23 cellular contexts compared by ENCODE assay signal in genomic region chr12:128052341-128052740, GRCh38.
"Had no signal": no experiment of that assay in that cellular context is flagged by ENCODE, and none has a peak within 500 bp of the region (broad histone marks: within the 10 kb centered on the region; RNA-seq: fewer than 3 reads in every experiment).

No MANE protein-coding gene starts in this region.

- H3K4me3 ChIP-seq: adrenal gland, ascending aorta, gastrocnemius medialis, hepatocyte, right lobe of liver, skin epidermis, thyroid gland, upper lobe of left lung had no signal

- H3K36me3 ChIP-seq: adrenal gland, ascending aorta, gastrocnemius medialis, neutrophil, right lobe of liver, thyroid gland, upper lobe of left lung, WERI-Rb-1 had no signal

- H3K27ac ChIP-seq: adrenal gland, ascending aorta, gastrocnemius medialis, hepatocyte, neutrophil, right lobe of liver, skin epidermis, thyroid gland, upper lobe of left lung, WERI-Rb-1 had no signal

- H3K9me3 ChIP-seq: adrenal gland, ascending aorta, gastrocnemius medialis, neutrophil, right lobe of liver, thyroid gland, upper lobe of left lung had no signal

- H3K4me1 ChIP-seq: adrenal gland, ascending aorta, gastrocnemius medialis, right lobe of liver, thyroid gland, upper lobe of left lung had no signal

- DNase-seq: activated CD4-positive, alpha-beta T cell treated with anti-CD3 and anti-CD28 coated beads for 48 hours; activated CD4-positive, alpha-beta T cell treated with anti-CD3 and anti-CD28 coated beads, Interleukin-2, amount 50 U/mL, for 48 hours; activated CD8-positive, alpha-beta memory T cell treated with anti-CD3 and anti-CD28 coated beads for 24 hours; activated effector memory CD4-positive, alpha-beta T cell treated with Interleukin-2 at 50 U/mL for 16 hours; activated naive CD4-positive, alpha-beta T cell treated with Interleukin-2 at 50 U/mL for 16 hours; adrenal gland; effector CD8-positive, alpha-beta T cell; gastrocnemius medialis; glutamatergic neuron; immature natural killer cell; naive B cell; nephron progenitor cell; right lobe of liver; stimulated activated CD4-positive, alpha-beta T cell treated with anti-CD3 and anti-CD28 coated beads, Interleukin-12 subunit alpha, Interleukin-12 subunit beta, amount 100 ng/mL, for 4 hours; stimulated activated CD4-positive, alpha-beta T cell treated with anti-CD3 and anti-CD28 coated beads, Interleukin-4, amount 100 ng/mL, for 1 hour; T1000; thyroid gland; upper lobe of left lung; WERI-Rb-1 had no signal

- H3K27me3 ChIP-seq: adrenal gland, ascending aorta, gastrocnemius medialis, hepatocyte, neutrophil, right lobe of liver, thyroid gland, upper lobe of left lung had no signal
